In the genomic region with DNA sequence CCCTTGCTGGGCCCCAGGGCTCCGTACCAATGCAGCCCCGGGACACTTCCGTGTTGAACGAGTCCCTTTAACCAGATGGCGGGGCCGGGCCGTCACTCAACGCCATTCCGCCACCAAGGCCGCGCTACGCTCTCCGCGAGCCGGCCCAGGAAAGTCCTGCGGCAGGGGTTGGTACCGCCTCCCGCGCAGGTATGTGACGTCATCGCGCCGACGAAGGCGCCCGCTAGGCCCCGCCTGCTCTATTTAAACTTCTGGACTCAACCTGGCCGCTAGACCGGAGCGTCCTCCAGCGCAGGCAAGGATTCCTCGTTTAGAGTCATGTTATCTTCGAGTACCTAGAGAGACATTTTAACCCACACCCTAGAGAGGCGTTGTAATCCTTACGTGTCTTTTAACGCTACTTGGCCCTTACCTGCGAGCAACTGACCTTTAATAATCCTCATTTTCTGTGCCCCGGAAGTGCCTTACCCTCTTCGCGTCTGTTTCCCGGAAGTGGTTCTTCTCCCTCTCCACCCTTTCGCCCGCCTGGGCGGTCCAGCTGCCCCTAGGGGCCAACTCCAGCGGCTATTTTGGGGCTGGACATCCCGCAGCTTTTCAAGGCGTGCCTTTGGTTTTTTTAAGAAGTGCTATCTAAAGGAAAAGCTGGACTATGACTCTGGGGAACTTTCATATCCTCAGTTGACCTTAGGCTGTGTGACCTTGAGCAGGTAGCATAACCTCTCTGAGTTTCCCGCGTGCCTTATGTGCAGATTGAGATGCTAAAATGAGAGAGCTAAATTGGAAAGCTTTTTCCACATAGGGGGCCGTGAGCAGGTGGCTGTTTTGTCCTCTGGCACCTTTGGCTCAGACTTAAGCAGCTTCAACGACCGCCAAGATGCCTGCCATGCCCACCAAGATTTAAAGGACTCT, we compare ENCODE assay signal across 8 cellular contexts. TPM values are rescaled to one million over a fixed set of nuclear protein-coding genes. Genes with fewer than 3 reads are reported as not detected.
DNase-seq lines count a peak whose midpoint lies in the region; ATAC-seq, FAIRE-seq and TF ChIP-seq lines count a peak whose summit lies in the region.

Gene PNPLA4, minus strand, starts transcription at position 155 of the 909 bp plus-strand sequence. CDS start 1,294 bp downstream, outside the sequence.

- no peaks in the 10 kb centered on the region for H3K36me3 ChIP-seq in CD4-positive, CD25-positive, alpha-beta regulatory T cell (ENCODE audit: control insufficient read depth, insufficient read depth, low read length)
- H3K36me3 ChIP-seq in pancreas (no peaks in the 10 kb centered on the region), thymus (ENCODE audit: control insufficient read depth, insufficient read depth) (no peaks in the 10 kb centered on the region)

- peak; percentile 67 to 93 (median 88) for DNase-seq in CD4-positive, CD25-positive, alpha-beta regulatory T cell
- DNase-seq in SKM-1 treated with dmso at 0.1 percent for 144 hours (lab: John Stamatoyannopoulos, UW; ENCODE audit: unreplicated experiment) (peak; percentile 66), head of caudate nucleus (peak; percentile 36 to 93 (median 80)), pancreas (peak; percentile 84 to 97 (median 94))
- peak; percentile 83 for DNase-seq in activated naive CD8-positive, alpha-beta T cell treated with anti-CD3 and anti-CD28 coated beads for 36 hours

- ATAC-seq in CD4-positive, CD25-positive, alpha-beta regulatory T cell (ENCODE audit: low read depth in 2 of 2), result peak; percentile 89 to 91
- ATAC-seq in GM19397 (IDR thresholded peaks at IDR 0.05; ENCODE audit: unreplicated experiment) (peak; percentile 90), HG03571 (IDR thresholded peaks at IDR 0.05; ENCODE audit: unreplicated experiment) (peak; percentile 94), pancreas (peak; percentile 97 to 99 (median 99))

- H3K36me3 Mint-ChIP-seq in CD4-positive, CD25-positive, alpha-beta regulatory T cell, result peaks cover 6% of the 10 kb centered on the region
- H3K36me3 Mint-ChIP-seq in activated naive CD8-positive, alpha-beta T cell treated with anti-CD3 and anti-CD28 coated beads for 36 hours, result peaks cover 1% of the 10 kb centered on the region

- H3K4me1 Mint-ChIP-seq in CD4-positive, CD25-positive, alpha-beta regulatory T cell, result peaks cover 0 to 23% (median 14%) of the 10 kb centered on the region in 4 donors
- peaks cover 7% of the 10 kb centered on the region for H3K4me1 Mint-ChIP-seq in activated naive CD8-positive, alpha-beta T cell treated with anti-CD3 and anti-CD28 coated beads for 36 hours

- FAIRE-seq in pancreas (lab: Jason Lieb, UNC), result peak; percentile 80

- H3K4me3 ChIP-seq in CD4-positive, CD25-positive, alpha-beta regulatory T cell (ENCODE audit: low read depth, low read length), result peak within 1 kb of the TSS; percentile 92
- H3K4me3 ChIP-seq in pancreas, result peak within 1 kb of the TSS; percentile 48 to 71 (median 56)
- peak within 1 kb of the TSS; percentile 56 for H3K4me3 ChIP-seq in thymus (ENCODE audit: low read length)

- peak in 1 of 4 donors; percentile 38 for TF ChIP-seq CTCF in pancreas (IDR thresholded peaks at IDR 0.05)

- peak within 1 kb of the TSS; percentile 82 for H3K27ac ChIP-seq in CD4-positive, CD25-positive, alpha-beta regulatory T cell (ENCODE audit: insufficient read depth, low read length, poor library complexity, severe bottlenecking)
- H3K27ac ChIP-seq in pancreas (peak within 1 kb of the TSS; percentile 72 to 87 (median 82)), thymus (ENCODE audit: low read depth) (peak within 1 kb of the TSS; percentile 80)

- peak within 1 kb of the TSS; percentile 93 to 98 (median 95) for H3K27ac Mint-ChIP-seq in CD4-positive, CD25-positive, alpha-beta regulatory T cell
- H3K27ac Mint-ChIP-seq in activated naive CD8-positive, alpha-beta T cell treated with anti-CD3 and anti-CD28 coated beads for 36 hours, result peak within 1 kb of the TSS; percentile 97

- 5 to 6% methylated on average over 52 of the region's 52 CpGs for WGBS in pancreas, 2 donors
- 7% methylated on average over 52 of the region's 52 CpGs for WGBS in thymus

- peaks cover 2% of the 10 kb centered on the region for H3K27me3 ChIP-seq in CD4-positive, CD25-positive, alpha-beta regulatory T cell (ENCODE audit: control insufficient read depth, insufficient read depth, low read length)
- H3K27me3 ChIP-seq in pancreas (no peaks in the 10 kb centered on the region), thymus (ENCODE audit: control insufficient read depth, insufficient read depth) (no peaks in the 10 kb centered on the region)

- peaks cover 0 to 7% (median 0%) of the 10 kb centered on the region in 7 donors for H3K9me3 Mint-ChIP-seq in CD4-positive, CD25-positive, alpha-beta regulatory T cell
- no peaks in the 10 kb centered on the region for H3K9me3 Mint-ChIP-seq in activated naive CD8-positive, alpha-beta T cell treated with anti-CD3 and anti-CD28 coated beads for 36 hours

- peak within 1 kb of the TSS; percentile 90 to 97 (median 96) for H3K4me3 Mint-ChIP-seq in CD4-positive, CD25-positive, alpha-beta regulatory T cell
- peak within 1 kb of the TSS; percentile 86 for H3K4me3 Mint-ChIP-seq in activated naive CD8-positive, alpha-beta T cell treated with anti-CD3 and anti-CD28 coated beads for 36 hours

- peaks cover 8% of the 10 kb centered on the region for H3K4me1 ChIP-seq in CD4-positive, CD25-positive, alpha-beta regulatory T cell (ENCODE audit: control insufficient read depth, insufficient read depth, low read length, poor library complexity, severe bottlenecking)
- H3K4me1 ChIP-seq in pancreas (peaks cover 0 to 8% (median 0%) of the 10 kb centered on the region in 3 donors), thymus (ENCODE audit: control insufficient read depth, insufficient read depth, low read length) (no peaks in the 10 kb centered on the region)

- intact Hi-C loops in head of caudate nucleus (cut with DNase I) (no loop called here), pancreas (cut with DNase I) (no loop called here)

- H3K9me3 ChIP-seq in CD4-positive, CD25-positive, alpha-beta regulatory T cell (ENCODE audit: control insufficient read depth in 2 of 2, low read length in 2 of 2), result no peaks in the 10 kb centered on the region
- H3K9me3 ChIP-seq in pancreas (no peaks in the 10 kb centered on the region), thymus (ENCODE audit: control insufficient read depth) (no peaks in the 10 kb centered on the region)

- no peaks in the 10 kb centered on the region for H3K27me3 Mint-ChIP-seq in CD4-positive, CD25-positive, alpha-beta regulatory T cell
- H3K27me3 Mint-ChIP-seq in activated naive CD8-positive, alpha-beta T cell treated with anti-CD3 and anti-CD28 coated beads for 36 hours, result no peaks in the 10 kb centered on the region

RNA-seq across cellular contexts. Expression of gene PNPLA4, which starts in this region (rescaled TPM):
- total RNA-seq in CD4-positive, CD25-positive, alpha-beta regulatory T cell, result 2.8 TPM
- polyA plus RNA-seq in CD4-positive, CD25-positive, alpha-beta regulatory T cell, result 10 to 100 TPM; 11.2 to 15.5 (median 12.7) TPM
- 10 to 100 TPM in 1 of 2 experiments, 1 to 10 TPM in 1; 9.5 to 10.6 TPM for total RNA-seq in activated naive CD8-positive, alpha-beta T cell treated with anti-CD3 and anti-CD28 coated beads for 36 hours
- 10 to 100 TPM in 5 of 6 donors, 1 to 10 TPM in 1; 9.6 to 16.1 (median 12.4) TPM for total RNA-seq in pancreas
- polyA plus RNA-seq in pancreas, result 10 to 100 TPM in 1 of 2 donors, 1 to 10 TPM in 1; 2.5 to 12.3 TPM
- 9.1 TPM for polyA plus RNA-seq in thymus

Comparison
In these comparisons a context has a peak if more than half of its experiments do, and no peak if none do; other contexts are left out.
1. Peak in every context shown above with its lines: DNase-seq, ATAC-seq, H3K4me3 ChIP-seq and H3K27ac ChIP-seq.